Comparison of ENCODE assay signal across 25 cellular contexts in genomic region chr7:23604296-23604640, GRCh38.
"Had no signal": no experiment of that assay in that cellular context is flagged by ENCODE, and none has a peak within 500 bp of the region (broad histone marks: within the 10 kb centered on the region; RNA-seq: fewer than 3 reads in every experiment).

No MANE protein-coding gene starts in this region.

- H3K4me3 ChIP-seq: cardiac muscle cell, hepatocyte, psoas muscle, right atrium auricular region, thoracic aorta, vagina had no signal

- H3K9me3 ChIP-seq: psoas muscle, right atrium auricular region, thoracic aorta, vagina had no signal

- H3K36me3 ChIP-seq: cardiac muscle cell, right atrium auricular region, thoracic aorta, vagina had no signal

- H3K27me3 ChIP-seq: cardiac muscle cell, hepatocyte, right atrium auricular region, vagina had no signal

- DNase-seq: activated B cell treated with CpG ODN at 0.5 μM for 24 hours; activated CD4-positive, alpha-beta T cell treated with anti-CD3 and anti-CD28 coated beads for 36 hours; activated CD4-positive, alpha-beta T cell treated with anti-CD3 and anti-CD28 coated beads, Interleukin-2, amount 50 U/mL, for 4 hours; activated CD8-positive, alpha-beta memory T cell treated with anti-CD3 and anti-CD28 coated beads for 24 hours; activated CD8-positive, alpha-beta memory T cell treated with anti-CD3 and anti-CD28 coated beads, Interleukin-2, amount 50 U/mL, for 4 hours; activated naive CD4-positive, alpha-beta T cell treated with Interleukin-2 at 50 U/mL for 16 hours; activated naive CD8-positive, alpha-beta T cell treated with anti-CD3 and anti-CD28 coated beads, Interleukin-2, amount 10 ng/mL, durations not matched to agents 7 days and 5 days; activated T-cell treated with anti-CD3 and anti-CD28 coated beads, Interleukin-2, amount 50 U/mL, for 4 hours; amygdala; glutamatergic neuron; immature natural killer cell; kidney glomerular epithelial cell; left ventricle myocardium superior; mammary epithelial cell; midbrain; natural killer cell; psoas muscle; stimulated activated CD4-positive, alpha-beta T cell treated with anti-CD3 and anti-CD28 coated beads, Interleukin-4, amount 100 ng/mL, for 24 hours; stimulated activated naive CD4-positive, alpha-beta T cell treated with Interleukin-2 at 50 U/mL for 16 hours; T-helper 9 cell had no signal

- H3K27ac ChIP-seq: cardiac muscle cell, hepatocyte, psoas muscle, right atrium auricular region, thoracic aorta, vagina had no signal

- ATAC-seq: activated CD4-positive, alpha-beta T cell treated with anti-CD3 and anti-CD28 coated beads for 36 hours; activated T-cell treated with anti-CD3 and anti-CD28 coated beads, Interleukin-2, amount 50 U/mL, for 4 hours; left ventricle myocardium superior; natural killer cell; psoas muscle had no signal
